15 cellular contexts compared by ENCODE assay signal in genomic region chr11:78768345-78768744, GRCh38.
A peak's percentile ranks its signal among the peaks of the same experiment; 100 is the strongest.
DNase-seq lines count a peak whose midpoint lies in the region; ATAC-seq and TF ChIP-seq lines count a peak whose summit lies in the region.
"Had no signal": no experiment of that assay in that cellular context is flagged by ENCODE, and none has a peak within 500 bp of the region (broad histone marks: within the 10 kb centered on the region; RNA-seq: fewer than 3 reads in every experiment).

No MANE protein-coding gene starts in this region.

- POLR2A ChIA-PET in HCT116 (lab: Charles Lee), result no interaction called here

- H3K4me1 ChIP-seq in left ventricle myocardium inferior (peaks cover 9% of the 10 kb centered on the region), HCT116 (ENCODE audit: control insufficient read depth in 1 of 2, insufficient read depth in 2 of 2, low read length in 2 of 2) (no peaks in the 10 kb centered on the region)

- H3K36me3 ChIP-seq in left ventricle myocardium inferior (no peaks in the 10 kb centered on the region), HCT116 (ENCODE audit: control insufficient read depth in 1 of 2, insufficient read depth in 2 of 2, low read length in 2 of 2) (no peaks in the 10 kb centered on the region)

- no peak overlapping the region for H2AFZ ChIP-seq in HCT116 (ENCODE audit: low read depth, low read length, poor library complexity, severe bottlenecking)
- H2AFZ ChIP-seq: GM23248 had no signal

- no peaks in the 10 kb centered on the region for H4K20me1 ChIP-seq in HCT116 (ENCODE audit: insufficient read depth)

- RAD21 ChIA-PET in HCT116 (lab: Charles Lee; ENCODE audit: low non-redundant PET in 1 of 2, low total read pairs in 2 of 2, uncharacterized antibody in 2 of 2, unreplicated experiment in 2 of 2), result no interaction called here

- no peaks in the 10 kb centered on the region for H3K79me2 ChIP-seq in HCT116 (ENCODE audit: insufficient read depth, low read length)

- ATAC-seq in left ventricle myocardium superior (peak; percentile 27), HCT116 (no peak)
- ATAC-seq: CD8-positive, alpha-beta T cell had no signal

- BruUV-seq in HCT116 (replicated peaks; lab: Mats Ljungman, UMichigan), result no TSS peak

- TF ChIP-seq CTCF in left ventricle myocardium inferior (IDR thresholded peaks at IDR 0.05; ENCODE audit: borderline replicate concordance) (no peak), HCT116 (IDR thresholded peaks at IDR 0.05 in 2 of 3, conservative IDR thresholded peaks at IDR 0.05 in 1 of 3; ENCODE audit: borderline replicate concordance in 1 of 3, insufficient read depth in 1 of 3, low read depth in 2 of 3, low read length in 2 of 3) (no peak)

- no peak for TF ChIP-seq POLR2A in HCT116 (IDR thresholded peaks at IDR 0.05; ENCODE audit: borderline replicate concordance, extremely low read depth, insufficient read depth, insufficient read length)

- H3K9me3 ChIP-seq in left ventricle myocardium inferior (replicated peaks) (no peaks in the 10 kb centered on the region), HCT116 (ENCODE audit: control insufficient read depth in 1 of 2, insufficient read depth in 1 of 2, low read depth in 1 of 2, low read length in 2 of 2) (no peaks in the 10 kb centered on the region)

- H3K4me3 ChIP-seq in left ventricle myocardium inferior (no peak overlapping the region), HCT116 (replicated peaks in 1 of 2; ENCODE audit: low read depth in 1 of 2, low read length in 2 of 2) (no peak overlapping the region)
- H3K4me3 ChIP-seq: GM23248 had no signal

- no peak for TF ChIP-seq RAD21 in HCT116 (IDR thresholded peaks at IDR 0.05; ENCODE audit: low read depth)

- no peak overlapping the region for H3K27ac ChIP-seq in left ventricle myocardium inferior (replicated peaks)
- H3K27ac ChIP-seq in HCT116 (ENCODE audit: low read depth, low read length), result no peak overlapping the region
- H3K27ac ChIP-seq: GM23248 had no signal

- CTCF ChIA-PET in HCT116 (lab: Charles Lee), result no interaction called here

- intact Hi-C loops in left ventricle myocardium superior (cut with micrococcal nuclease), result no loop called here
- intact Hi-C loops in left ventricle myocardium inferior (cut with micrococcal nuclease), result no loop called here
- intact Hi-C loops in HCT116 (cut with micrococcal nuclease), result no loop called here

- no peaks in the 10 kb centered on the region for H3K9me2 ChIP-seq in HCT116 (ENCODE audit: insufficient read depth)

- no peaks in the 10 kb centered on the region for H3K27me3 ChIP-seq in left ventricle myocardium inferior (ENCODE audit: low read depth)
- peaks cover 25% of the 10 kb centered on the region; the same call in 1 of the 2 replicates for H3K27me3 ChIP-seq in HCT116 (ENCODE audit: insufficient read depth, low read length)

- H3K4me2 ChIP-seq in HCT116 (ENCODE audit: low read length), result no peak overlapping the region

- no peak overlapping the region for H3K9ac ChIP-seq in HCT116 (ENCODE audit: low read length)
- H3K9ac ChIP-seq: GM23248 had no signal

- DNase-seq in left ventricle myocardium superior, result no peak
- DNase-seq in left ventricle myocardium inferior, result no peak
- DNase-seq in HCT116 (ENCODE audit: low read depth, low spot score), result no peak
- DNase-seq in RPMI7951 (ENCODE audit: low read depth), result peak; percentile 37
- DNase-seq in NCI-H526 (lab: John Stamatoyannopoulos, UW), result no peak
- no peak for DNase-seq in glomerular visceral epithelial cell (ENCODE audit: extremely low spot score)
- no peak for DNase-seq in iPS-NIHi11 (ENCODE audit: low spot score)
- DNase-seq: 8988T; ACHN; CD8-positive, alpha-beta T cell; COR-L47; DMS53; GF-D8; GM23248; H7 had no signal

TF ChIP-seq in HCT116, 20 proteins besides CTCF, POLR2A, EP300 and RAD21:
- peak; percentile 6; the same call in 1 of the 2 replicates for TF ChIP-seq REST (IDR thresholded peaks at IDR 0.05; ENCODE audit: low read depth)
- TF ChIP-seq, protein P1, sequence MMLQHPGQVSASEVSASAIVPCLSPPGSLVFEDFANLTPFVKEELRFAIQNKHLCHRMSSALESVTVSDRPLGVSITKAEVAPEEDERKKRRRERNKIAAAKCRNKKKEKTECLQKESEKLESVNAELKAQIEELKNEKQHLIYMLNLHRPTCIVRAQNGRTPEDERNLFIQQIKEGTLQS (IDR thresholded peaks at IDR 0.05), result no peak
